In the genomic region with DNA sequence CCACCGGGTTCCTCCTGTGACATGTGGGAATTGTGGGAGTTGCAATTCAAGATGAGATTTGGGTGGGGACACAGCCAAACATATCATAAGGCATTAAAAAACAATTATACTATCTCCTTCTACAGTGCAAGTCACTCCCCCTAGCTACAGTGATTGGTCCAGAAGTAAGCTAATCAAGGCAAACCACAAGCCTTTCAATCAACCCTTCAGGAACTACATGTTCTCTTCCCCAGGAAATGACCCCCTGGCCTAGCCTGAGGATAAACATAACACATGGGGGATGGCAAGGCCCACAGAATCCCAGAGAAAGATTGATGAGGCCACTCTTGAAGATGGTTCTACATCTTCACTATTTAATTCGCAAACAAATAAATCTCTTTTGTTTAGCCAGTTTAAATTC, we compare ENCODE assay signal across 22 cellular contexts. TPM values are rescaled to one million over a fixed set of nuclear protein-coding genes. Genes with fewer than 3 reads are reported as not detected.
A peak's percentile ranks its signal among the peaks of the same experiment; 100 is the strongest.
DNase-seq lines count a peak whose midpoint lies in the region; ATAC-seq lines count a peak whose summit lies in the region.
"Had no signal": no experiment of that assay in that cellular context is flagged by ENCODE, and none has a peak within 500 bp of the region (broad histone marks: within the 10 kb centered on the region; RNA-seq: fewer than 3 reads in every experiment).

No MANE protein-coding gene starts in this region.

- peak overlapping the region; percentile 50 for H3K27ac Mint-ChIP-seq in activated T-cell treated with anti-CD3 and anti-CD28 coated beads, Interleukin-2, amount 50 U/mL, for 72 hours
- H3K27ac Mint-ChIP-seq in activated naive CD8-positive, alpha-beta T cell treated with anti-CD3 and anti-CD28 coated beads, Interleukin-2, amount 50 U/mL, for 24 hours: peak overlapping the region; percentile 94
- H3K27ac Mint-ChIP-seq: B cell, WTC11 had no signal

- no peak for DNase-seq in activated T-cell treated with anti-CD3 and anti-CD28 coated beads, Interleukin-2, amount 50 U/mL, for 72 hours
- no peak for DNase-seq in activated T-cell treated with anti-CD3 and anti-CD28 coated beads for 4 hours
- DNase-seq in KBM-7: peak; percentile 46
- DNase-seq in activated naive CD8-positive, alpha-beta T cell treated with anti-CD3 and anti-CD28 coated beads, Interleukin-2, amount 50 U/mL, for 24 hours: no peak
- DNase-seq in iris pigment epithelial cell (ENCODE audit: low read depth): peak; percentile 52
- DNase-seq: ACHN; activated gamma-delta T cell treated with Interleukin-2 at 50 U/mL for 16 hours; aorta; CD8-positive, alpha-beta memory T cell; effector memory CD8-positive, alpha-beta T cell; erythroblast; KG1; left ventricle myocardium inferior; NCI-H1105; NCI-H187 treated with DMSO at 0.1 percent for 48 hours; NCI-H2171 treated with DMSO at 0.1 percent for 48 hours; NCI-H510A; stomach had no signal

- peaks cover 2 to 7% of the 10 kb centered on the region in 2 donors for H3K36me3 Mint-ChIP-seq in activated T-cell treated with anti-CD3 and anti-CD28 coated beads, Interleukin-2, amount 50 U/mL, for 72 hours (ENCODE audit: insufficient read depth in 2 of 2)
- H3K36me3 Mint-ChIP-seq in activated naive CD8-positive, alpha-beta T cell treated with anti-CD3 and anti-CD28 coated beads, Interleukin-2, amount 50 U/mL, for 24 hours (ENCODE audit: low read depth): no peaks in the 10 kb centered on the region

- peaks cover 27% of the 10 kb centered on the region for H3K4me1 Mint-ChIP-seq in activated T-cell treated with anti-CD3 and anti-CD28 coated beads, Interleukin-2, amount 50 U/mL, for 72 hours (ENCODE audit: low read depth)
- peaks cover 22% of the 10 kb centered on the region for H3K4me1 Mint-ChIP-seq in activated naive CD8-positive, alpha-beta T cell treated with anti-CD3 and anti-CD28 coated beads, Interleukin-2, amount 50 U/mL, for 24 hours

- ATAC-seq in activated T-cell treated with anti-CD3 and anti-CD28 coated beads, Interleukin-2, amount 50 U/mL, for 72 hours (replicated peaks in 1 of 2): no peak
- no peak for ATAC-seq in activated naive CD8-positive, alpha-beta T cell treated with anti-CD3 and anti-CD28 coated beads, Interleukin-2, amount 50 U/mL, for 24 hours
- no peak for ATAC-seq in HG02973 (IDR thresholded peaks at IDR 0.05; ENCODE audit: unreplicated experiment)
- ATAC-seq in GM18907 (IDR thresholded peaks at IDR 0.05; ENCODE audit: unreplicated experiment): no peak
- ATAC-seq: effector memory CD8-positive, alpha-beta T cell; WTC11 had no signal

- H3K9me3 Mint-ChIP-seq in activated T-cell treated with anti-CD3 and anti-CD28 coated beads, Interleukin-2, amount 50 U/mL, for 72 hours: peaks cover 3 to 4% of the 10 kb centered on the region in 2 donors
- H3K9me3 Mint-ChIP-seq in activated naive CD8-positive, alpha-beta T cell treated with anti-CD3 and anti-CD28 coated beads, Interleukin-2, amount 50 U/mL, for 24 hours: peaks cover 11% of the 10 kb centered on the region

- no peak overlapping the region for H3K4me3 Mint-ChIP-seq in activated T-cell treated with anti-CD3 and anti-CD28 coated beads, Interleukin-2, amount 50 U/mL, for 72 hours
- H3K4me3 Mint-ChIP-seq in activated naive CD8-positive, alpha-beta T cell treated with anti-CD3 and anti-CD28 coated beads, Interleukin-2, amount 50 U/mL, for 24 hours: no peak overlapping the region
- H3K4me3 Mint-ChIP-seq: B cell; CD8-positive, alpha-beta memory T cell; WTC11 had no signal

- H3K27me3 Mint-ChIP-seq in activated T-cell treated with anti-CD3 and anti-CD28 coated beads, Interleukin-2, amount 50 U/mL, for 72 hours (ENCODE audit: low read depth): peaks cover 16% of the 10 kb centered on the region
- no peaks in the 10 kb centered on the region for H3K27me3 Mint-ChIP-seq in activated naive CD8-positive, alpha-beta T cell treated with anti-CD3 and anti-CD28 coated beads, Interleukin-2, amount 50 U/mL, for 24 hours
- H3K27me3 Mint-ChIP-seq: B cell had no signal

- in situ Hi-C loops in KBM-7 (cut with MboI; ENCODE audit: low pct_unique_long_range_greater_than_20kb, low sequenced_read_pairs): no loop called here

RNA-seq across cellular contexts. Expression of gene FAM241A, which starts 25.2 kb away (rescaled TPM):
- 1 to 10 TPM; 4.2 to 5.0 TPM for total RNA-seq in activated T-cell treated with anti-CD3 and anti-CD28 coated beads, Interleukin-2, amount 50 U/mL, for 72 hours

Comparison
In these comparisons a context has a peak if more than half of its experiments do, and no peak if none do; other contexts are left out.
1. DNase-seq: peak in KBM-7 (single experiment) and iris pigment epithelial cell (single experiment); none in activated T-cell treated with anti-CD3 and anti-CD28 coated beads, Interleukin-2, amount 50 U/mL, for 72 hours (0 of 2), activated T-cell treated with anti-CD3 and anti-CD28 coated beads for 4 hours (single experiment) and activated naive CD8-positive, alpha-beta T cell treated with anti-CD3 and anti-CD28 coated beads, Interleukin-2, amount 50 U/mL, for 24 hours (single experiment).